Comparison of ENCODE assay signal across 29 cellular contexts in the genomic region with DNA sequence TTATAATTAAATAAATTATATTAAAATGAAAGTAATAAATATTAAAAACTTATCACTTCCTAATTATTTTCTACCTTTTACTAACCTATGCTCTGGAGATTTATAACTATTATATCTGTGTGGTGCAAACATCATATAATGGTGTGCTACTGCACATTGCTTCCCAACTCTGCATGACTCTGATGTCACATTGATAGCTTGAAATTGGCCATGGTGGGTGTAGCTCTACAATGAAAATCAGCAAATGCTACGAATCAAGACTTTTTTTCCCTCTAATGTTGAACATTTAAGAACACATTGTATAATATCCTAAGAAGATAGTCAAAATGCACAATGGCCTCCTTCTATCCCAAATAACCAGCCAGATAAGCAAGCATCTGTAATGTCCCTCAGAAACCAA.
"Had no signal": no experiment of that assay in that cellular context is flagged by ENCODE, and none has a peak within 500 bp of the region (broad histone marks: within the 10 kb centered on the region; RNA-seq: fewer than 3 reads in every experiment).

No MANE protein-coding gene starts in this region.

- H3K4me1 ChIP-seq: foreskin keratinocyte had no signal

- DNase-seq: activated CD4-positive, alpha-beta memory T cell treated with anti-CD3 and anti-CD28 coated beads for 36 hours; activated CD4-positive, alpha-beta T cell treated with anti-CD3 and anti-CD28 coated beads for 1 hour; activated CD4-positive, alpha-beta T cell treated with anti-CD3 and anti-CD28 coated beads for 4 hours; activated CD4-positive, alpha-beta T cell treated with anti-CD3 and anti-CD28 coated beads, Interleukin-2, amount 50 U/mL, for 1 hour; activated CD8-positive, alpha-beta memory T cell treated with anti-CD3 and anti-CD28 coated beads, Interleukin-2, amount 10 ng/mL, durations not matched to agents 7 days and 5 days; activated CD8-positive, alpha-beta memory T cell treated with anti-CD3 and anti-CD28 coated beads, Interleukin-2, amount 50 U/mL, for 4 hours; activated CD8-positive, alpha-beta T cell treated with anti-CD3 and anti-CD28 coated beads, Interleukin-2, amount 10 ng/mL, durations not matched to agents 7 days and 5 days; activated effector memory CD4-positive, alpha-beta T cell treated with Interleukin-2 at 50 U/mL for 16 hours; activated gamma-delta T cell treated with Interleukin-2 at 50 U/mL for 16 hours; activated naive CD4-positive, alpha-beta T cell treated with anti-CD3 and anti-CD28 coated beads, Interleukin-2, amount 50 U/mL, for 16 hours; activated naive CD4-positive, alpha-beta T cell treated with Interleukin-2 at 50 U/mL for 16 hours; activated T-cell treated with anti-CD3 and anti-CD28 coated beads, Interleukin-2, amount 50 U/mL, for 1 hour; amniotic stem cell; brain microvascular endothelial cell; cortex of kidney; dermis blood vessel endothelial cell; effector CD4-positive, alpha-beta T cell; effector memory CD8-positive, alpha-beta T cell; erythroblast; foreskin keratinocyte; gastrocnemius medialis; heart right ventricle; T-helper 2 cell had no signal

- H3K27me3 Mint-ChIP-seq: activated CD4-positive, alpha-beta memory T cell treated with anti-CD3 and anti-CD28 coated beads for 36 hours; activated CD8-positive, alpha-beta memory T cell treated with anti-CD3 and anti-CD28 coated beads, Interleukin-2, amount 10 ng/mL, durations not matched to agents 7 days and 5 days; activated naive CD8-positive, alpha-beta T cell; activated T-helper 17 cell treated with anti-CD3 and anti-CD28 coated beads, Interleukin-2, amount 50 U/mL, for 72 hours; effector memory CD8-positive, alpha-beta T cell had no signal

- H3K4me1 Mint-ChIP-seq: activated CD8-positive, alpha-beta memory T cell treated with anti-CD3 and anti-CD28 coated beads, Interleukin-2, amount 10 ng/mL, durations not matched to agents 7 days and 5 days; activated T-helper 17 cell treated with anti-CD3 and anti-CD28 coated beads, Interleukin-2, amount 50 U/mL, for 72 hours had no signal

- ATAC-seq: activated CD8-positive, alpha-beta memory T cell treated with anti-CD3 and anti-CD28 coated beads, Interleukin-2, amount 10 ng/mL, durations not matched to agents 7 days and 5 days; activated CD8-positive, alpha-beta T cell treated with anti-CD3 and anti-CD28 coated beads, Interleukin-2, amount 10 ng/mL, durations not matched to agents 7 days and 5 days; activated T-helper 17 cell treated with anti-CD3 and anti-CD28 coated beads, Interleukin-2, amount 50 U/mL, for 72 hours; effector memory CD8-positive, alpha-beta T cell; foreskin keratinocyte; gastrocnemius medialis; heart right ventricle had no signal

- H3K9me3 Mint-ChIP-seq: activated CD4-positive, alpha-beta memory T cell treated with anti-CD3 and anti-CD28 coated beads for 36 hours; activated T-helper 17 cell treated with anti-CD3 and anti-CD28 coated beads, Interleukin-2, amount 50 U/mL, for 72 hours; effector memory CD8-positive, alpha-beta T cell had no signal

- H3K27me3 ChIP-seq: brain microvascular endothelial cell, esophagus muscularis mucosa, foreskin keratinocyte, gastrocnemius medialis, heart right ventricle had no signal

- H3K4me3 ChIP-seq: esophagus muscularis mucosa, gastrocnemius medialis, heart right ventricle had no signal

- FAIRE-seq: astrocyte, bronchial epithelial cell, colon had no signal

- H3K27ac ChIP-seq: brain microvascular endothelial cell, esophagus muscularis mucosa, foreskin keratinocyte, heart right ventricle had no signal

- H3K4me3 Mint-ChIP-seq: activated CD4-positive, alpha-beta memory T cell treated with anti-CD3 and anti-CD28 coated beads for 36 hours; activated CD8-positive, alpha-beta memory T cell treated with anti-CD3 and anti-CD28 coated beads, Interleukin-2, amount 10 ng/mL, durations not matched to agents 7 days and 5 days; activated CD8-positive, alpha-beta T cell treated with anti-CD3 and anti-CD28 coated beads, Interleukin-2, amount 10 ng/mL, durations not matched to agents 7 days and 5 days; activated naive CD8-positive, alpha-beta T cell; activated T-helper 17 cell treated with anti-CD3 and anti-CD28 coated beads, Interleukin-2, amount 50 U/mL, for 72 hours; effector memory CD8-positive, alpha-beta T cell had no signal

- H3K27ac Mint-ChIP-seq: activated CD4-positive, alpha-beta memory T cell treated with anti-CD3 and anti-CD28 coated beads for 36 hours; activated CD8-positive, alpha-beta memory T cell treated with anti-CD3 and anti-CD28 coated beads, Interleukin-2, amount 10 ng/mL, durations not matched to agents 7 days and 5 days; activated CD8-positive, alpha-beta T cell treated with anti-CD3 and anti-CD28 coated beads, Interleukin-2, amount 10 ng/mL, durations not matched to agents 7 days and 5 days; activated naive CD8-positive, alpha-beta T cell; activated T-helper 17 cell treated with anti-CD3 and anti-CD28 coated beads, Interleukin-2, amount 50 U/mL, for 72 hours; effector memory CD8-positive, alpha-beta T cell had no signal
